ENCODE assay signal across 1 cellular context in the genomic region with DNA sequence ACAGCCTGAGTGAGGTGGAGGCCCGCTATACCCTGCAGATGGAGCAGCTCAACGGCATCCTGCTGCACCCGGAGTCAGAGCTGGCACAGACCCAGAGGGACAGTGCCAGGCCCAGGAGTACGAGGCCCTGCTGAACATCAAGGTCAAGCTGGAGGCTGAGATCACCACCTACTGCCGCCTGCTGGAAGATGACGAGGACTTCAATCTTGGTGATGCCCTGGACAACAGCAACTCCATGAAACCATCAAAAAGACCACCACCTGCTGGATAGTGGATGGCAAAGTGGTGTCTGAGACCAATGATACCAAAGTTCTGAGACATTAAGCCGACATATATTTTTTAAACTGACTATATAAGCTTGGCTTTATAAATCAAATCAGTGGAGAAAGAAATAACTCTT.
TF ChIP-seq lines count a peak whose summit lies in the region.

No MANE protein-coding gene starts in this region.

TF ChIP-seq in GM12878, 131 proteins besides CTCF, POLR2A, EP300 and RAD21 (continued from another document):
- TF ChIP-seq, protein P1, sequence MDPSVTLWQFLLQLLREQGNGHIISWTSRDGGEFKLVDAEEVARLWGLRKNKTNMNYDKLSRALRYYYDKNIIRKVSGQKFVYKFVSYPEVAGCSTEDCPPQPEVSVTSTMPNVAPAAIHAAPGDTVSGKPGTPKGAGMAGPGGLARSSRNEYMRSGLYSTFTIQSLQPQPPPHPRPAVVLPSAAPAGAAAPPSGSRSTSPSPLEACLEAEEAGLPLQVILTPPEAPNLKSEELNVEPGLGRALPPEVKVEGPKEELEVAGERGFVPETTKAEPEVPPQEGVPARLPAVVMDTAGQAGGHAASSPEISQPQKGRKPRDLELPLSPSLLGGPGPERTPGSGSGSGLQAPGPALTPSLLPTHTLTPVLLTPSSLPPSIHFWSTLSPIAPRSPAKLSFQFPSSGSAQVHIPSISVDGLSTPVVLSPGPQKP (IDR thresholded peaks at IDR 0.05; ENCODE audit: low read depth, low read length), result no peak
- TF ChIP-seq CHD1 (IDR thresholded peaks at IDR 0.05; ENCODE audit: low read depth, low read length), result no peak
- no peak for TF ChIP-seq POLR2AphosphoS5 (IDR thresholded peaks at IDR 0.05; ENCODE audit: low read length)
